9 cellular contexts compared by ENCODE assay signal in the genomic region with DNA sequence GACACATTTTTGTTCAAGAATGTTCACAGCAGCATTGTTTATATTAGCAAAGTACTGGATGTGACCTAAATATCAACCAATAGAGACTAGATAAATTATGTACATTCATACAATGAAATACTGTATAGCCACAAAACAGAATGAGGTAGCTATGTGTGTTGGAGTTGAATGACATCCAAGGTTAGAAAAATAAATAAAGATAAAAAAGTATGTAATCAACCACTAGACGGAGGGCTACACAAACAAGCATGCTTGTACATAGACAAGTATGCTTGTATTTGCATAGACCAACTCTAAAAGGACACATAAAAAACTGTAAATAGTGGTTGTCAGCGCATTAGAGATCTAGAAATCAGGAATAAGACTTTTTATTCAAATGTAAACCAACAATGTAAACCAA. TPM values are rescaled to one million over a fixed set of nuclear protein-coding genes. Genes with fewer than 3 reads are reported as not detected.
DNase-seq lines count a peak whose midpoint lies in the region; ATAC-seq, FAIRE-seq and TF ChIP-seq lines count a peak whose summit lies in the region.
"Had no signal": no experiment of that assay in that cellular context is flagged by ENCODE, and none has a peak within 500 bp of the region (broad histone marks: within the 10 kb centered on the region; RNA-seq: fewer than 3 reads in every experiment).

No MANE protein-coding gene starts in this region.

- peak overlapping the region; percentile 85 for H3K4me2 ChIP-seq in keratinocyte (ENCODE audit: control insufficient read depth, extremely low read depth, insufficient read depth, low read depth, low read length)

- peaks cover 16% of the 10 kb centered on the region for H3K4me1 ChIP-seq in keratinocyte (ENCODE audit: control insufficient read depth, extremely low read depth, insufficient read depth, low read length)
- peaks cover 8% of the 10 kb centered on the region for H3K4me1 ChIP-seq in thymus (ENCODE audit: control insufficient read depth, insufficient read depth, low read length)

- peak overlapping the region; percentile 89 for H3K4me3 Mint-ChIP-seq in activated T-cell treated with anti-CD3 and anti-CD28 coated beads, Interleukin-2, amount 50 U/mL, for 4 hours
- H3K4me3 Mint-ChIP-seq in activated naive CD8-positive, alpha-beta T cell treated with anti-CD3 and anti-CD28 coated beads for 36 hours = peak overlapping the region; percentile 97

- no peaks in the 10 kb centered on the region for H3K9me3 Mint-ChIP-seq in activated T-cell treated with anti-CD3 and anti-CD28 coated beads, Interleukin-2, amount 50 U/mL, for 4 hours
- H3K9me3 Mint-ChIP-seq in activated naive CD8-positive, alpha-beta T cell treated with anti-CD3 and anti-CD28 coated beads for 36 hours = peaks cover 7% of the 10 kb centered on the region

- no peak for TF ChIP-seq CTCF in keratinocyte (optimal IDR thresholded peaks at IDR 0.05 in 1 of 3, IDR thresholded peaks at IDR 0.05 in 1 of 3, conservative IDR thresholded peaks at IDR 0.05 in 1 of 3; ENCODE audit: extremely low read depth in 1 of 3, insufficient read depth in 2 of 3, low read length in 3 of 3)

- H3K36me3 ChIP-seq in keratinocyte (ENCODE audit: control insufficient read depth in 2 of 2, extremely low read depth in 1 of 2, insufficient read depth in 2 of 2, low read length in 2 of 2) (no peaks in the 10 kb centered on the region), thymus (ENCODE audit: control insufficient read depth, insufficient read depth) (no peaks in the 10 kb centered on the region)

- no peak for FAIRE-seq in keratinocyte (lab: Jason Lieb, UNC)

- H3K4me3 ChIP-seq in keratinocyte (ENCODE audit: control insufficient read depth in 2 of 3, extremely low read depth in 1 of 3, insufficient read depth in 2 of 3, low read depth in 1 of 3, low read length in 3 of 3) = peak overlapping the region; percentile 81 to 93 (median 92)
- H3K4me3 ChIP-seq in thymus (ENCODE audit: low read length) = peak overlapping the region; percentile 30

- H3K79me2 ChIP-seq in keratinocyte (ENCODE audit: control insufficient read depth, insufficient read depth, low read length) = peaks cover 75% of the 10 kb centered on the region

- no peak overlapping the region for H2AFZ ChIP-seq in keratinocyte (ENCODE audit: control insufficient read depth, low read length)

- no peaks in the 10 kb centered on the region for H3K27me3 Mint-ChIP-seq in activated T-cell treated with anti-CD3 and anti-CD28 coated beads, Interleukin-2, amount 50 U/mL, for 4 hours (ENCODE audit: low read depth)
- no peaks in the 10 kb centered on the region for H3K27me3 Mint-ChIP-seq in activated naive CD8-positive, alpha-beta T cell treated with anti-CD3 and anti-CD28 coated beads for 36 hours

- 71% methylated on average over 2 of the region's 2 CpGs for WGBS in thymus

- H4K20me1 ChIP-seq in keratinocyte (ENCODE audit: control insufficient read depth, extremely low read depth, insufficient read depth, low read length) = peaks cover 6% of the 10 kb centered on the region

- no peak overlapping the region for H3K27ac Mint-ChIP-seq in activated naive CD8-positive, alpha-beta T cell treated with anti-CD3 and anti-CD28 coated beads for 36 hours

- ATAC-seq in activated T-cell treated with anti-CD3 and anti-CD28 coated beads, Interleukin-2, amount 50 U/mL, for 4 hours = no peak
- ATAC-seq in GM19467 (IDR thresholded peaks at IDR 0.05; ENCODE audit: unreplicated experiment) = no peak
- no peak for ATAC-seq in HG02938 (IDR thresholded peaks at IDR 0.05; ENCODE audit: unreplicated experiment)

- dilution Hi-C loops in keratinocyte (cut with MboI; ENCODE audit: extremely low pct_ligation_motif_present, low sequenced_read_pairs) = no loop called here

- peaks cover 43% of the 10 kb centered on the region for H3K36me3 Mint-ChIP-seq in activated T-cell treated with anti-CD3 and anti-CD28 coated beads, Interleukin-2, amount 50 U/mL, for 4 hours (ENCODE audit: insufficient read depth)
- H3K36me3 Mint-ChIP-seq in activated naive CD8-positive, alpha-beta T cell treated with anti-CD3 and anti-CD28 coated beads for 36 hours = peaks cover 77% of the 10 kb centered on the region

- H3K9me3 ChIP-seq in keratinocyte (ENCODE audit: control insufficient read depth, low read depth, low read length) (no peaks in the 10 kb centered on the region), thymus (ENCODE audit: control insufficient read depth) (no peaks in the 10 kb centered on the region)

- H3K27me3 ChIP-seq in keratinocyte (ENCODE audit: control insufficient read depth, extremely low read depth, insufficient read depth, low read length) (no peaks in the 10 kb centered on the region), thymus (ENCODE audit: control insufficient read depth, insufficient read depth) (no peaks in the 10 kb centered on the region)

- H3K27ac ChIP-seq in keratinocyte (ENCODE audit: control insufficient read depth, insufficient read depth, low read length) (peak overlapping the region; percentile 63), thymus (ENCODE audit: low read depth) (no peak overlapping the region)

- H3K4me1 Mint-ChIP-seq in activated T-cell treated with anti-CD3 and anti-CD28 coated beads, Interleukin-2, amount 50 U/mL, for 4 hours (ENCODE audit: low read depth) = peaks cover 74% of the 10 kb centered on the region
- H3K4me1 Mint-ChIP-seq in activated naive CD8-positive, alpha-beta T cell treated with anti-CD3 and anti-CD28 coated beads for 36 hours = peaks cover 63% of the 10 kb centered on the region

- H3K9me1 ChIP-seq in keratinocyte (ENCODE audit: control insufficient read depth, extremely low read depth, insufficient read depth, low read length) = no peaks in the 10 kb centered on the region

- H3K9ac ChIP-seq in keratinocyte (ENCODE audit: control insufficient read depth, extremely low read depth, insufficient read depth, low read length) = peak overlapping the region; percentile 91

- DNase-seq in activated T-cell treated with anti-CD3 and anti-CD28 coated beads, Interleukin-2, amount 50 U/mL, for 4 hours = no peak
- DNase-seq in activated T-cell treated with anti-CD3 and anti-CD28 coated beads, Interleukin-2, amount 50 U/mL, for 48 hours = no peak
- DNase-seq in activated naive CD8-positive, alpha-beta T cell treated with anti-CD3 and anti-CD28 coated beads for 36 hours = no peak
- DNase-seq in keratinocyte (ENCODE audit: low read depth, low spot score) = no peak
- DNase-seq in NK-92 treated with Interleukin-12 subunit alpha and Interleukin-12 subunit beta, amount 100 ng/mL, for 24 hours (lab: John Stamatoyannopoulos, UW) = no peak
- DNase-seq: NCI-H1694 had no signal

RNA-seq across cellular contexts. Expression of a gene that starts 3.0 kb away (rescaled TPM):
- total RNA-seq in activated T-cell treated with anti-CD3 and anti-CD28 coated beads, Interleukin-2, amount 50 U/mL, for 4 hours = 10 to 100 TPM in 1 of 3 donors, 1 to 10 TPM in 2; 9.6 to 10.9 (median 10.0) TPM
- 10 to 100 TPM; 14.7 to 15.6 TPM for total RNA-seq in activated naive CD8-positive, alpha-beta T cell treated with anti-CD3 and anti-CD28 coated beads for 36 hours
- polyA plus RNA-seq in keratinocyte (9.5 to 11.9 TPM (median 9.8 TPM) in 3 replicates), thymus (8.1 TPM)
- polyA plus RNA-seq in keratinocyte (2011; ENCODE audit: low read depth) = 14.3 TPM
- polyA plus RNA-seq in keratinocyte (2011; cell fraction: cytosol; rRNA removed) = 4.5 and 10.8 TPM in 2 replicates
- polyA plus RNA-seq in keratinocyte (2011; cell fraction: nucleus; rRNA removed) = 10.9 and 15.3 TPM in 2 replicates
- 9.0 and 15.6 TPM in 2 replicates for polyA plus RNA-seq in keratinocyte (2012; ENCODE audit: low replicate concordance)
- polyA minus RNA-seq in keratinocyte = 5.2 to 22.2 TPM (median 14.7 TPM) in 3 replicates
- polyA minus RNA-seq in keratinocyte (2011; cell fraction: cytosol; rRNA and poly(A)+ RNA removed) = 10.4 TPM
- polyA minus RNA-seq in keratinocyte (2011; cell fraction: nucleus; rRNA and poly(A)+ RNA removed) = 13.4 and 24.6 TPM in 2 replicates
